In the genomic region with DNA sequence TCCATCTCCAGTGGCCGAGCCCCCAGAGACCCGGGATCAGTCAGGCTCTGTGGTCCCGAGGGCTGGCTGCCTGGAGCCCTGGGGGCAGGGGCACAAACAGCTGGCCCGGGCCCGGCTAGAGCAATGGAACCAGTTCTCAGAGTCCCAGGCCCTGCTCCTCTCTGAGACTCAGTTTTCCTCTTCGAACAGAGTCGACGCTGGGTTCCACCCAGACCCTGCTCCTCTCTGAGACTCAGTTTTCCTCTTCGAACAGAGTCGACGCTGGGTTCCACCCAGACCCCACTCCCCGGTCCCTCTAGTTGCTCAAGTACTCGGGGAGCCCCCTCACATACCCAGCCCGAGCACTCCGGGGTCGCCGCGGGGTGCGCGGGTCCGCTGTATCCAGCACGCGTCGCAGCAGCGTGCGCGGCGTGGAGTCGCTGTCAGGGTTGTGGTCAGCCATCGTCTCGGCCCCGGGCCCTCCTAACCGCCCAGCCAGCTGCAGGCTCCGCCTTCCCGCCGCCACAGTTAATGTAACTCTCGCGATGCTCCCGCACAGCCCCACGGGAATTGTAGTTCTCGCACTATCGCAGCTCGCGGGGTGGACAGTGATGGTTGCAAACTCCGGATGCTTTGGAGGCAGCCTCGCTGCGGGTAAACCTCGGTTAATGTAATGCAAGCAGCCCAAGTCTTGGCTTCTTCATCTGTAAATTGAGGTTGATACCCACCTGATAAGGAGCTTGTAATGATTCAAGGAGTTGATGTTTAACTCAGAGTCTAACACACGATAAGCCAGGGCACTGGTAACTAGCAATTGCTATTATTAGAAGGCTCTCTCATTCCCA, we compare ENCODE assay signal across 1 cellular context.
TF ChIP-seq lines count a peak whose summit lies in the region.

No MANE protein-coding gene starts in this region.

TF ChIP-seq in HepG2, 621 proteins besides CTCF, POLR2A, EP300 and RAD21 (continued from another document and continues in another):
- TF ChIP-seq, protein P1, sequence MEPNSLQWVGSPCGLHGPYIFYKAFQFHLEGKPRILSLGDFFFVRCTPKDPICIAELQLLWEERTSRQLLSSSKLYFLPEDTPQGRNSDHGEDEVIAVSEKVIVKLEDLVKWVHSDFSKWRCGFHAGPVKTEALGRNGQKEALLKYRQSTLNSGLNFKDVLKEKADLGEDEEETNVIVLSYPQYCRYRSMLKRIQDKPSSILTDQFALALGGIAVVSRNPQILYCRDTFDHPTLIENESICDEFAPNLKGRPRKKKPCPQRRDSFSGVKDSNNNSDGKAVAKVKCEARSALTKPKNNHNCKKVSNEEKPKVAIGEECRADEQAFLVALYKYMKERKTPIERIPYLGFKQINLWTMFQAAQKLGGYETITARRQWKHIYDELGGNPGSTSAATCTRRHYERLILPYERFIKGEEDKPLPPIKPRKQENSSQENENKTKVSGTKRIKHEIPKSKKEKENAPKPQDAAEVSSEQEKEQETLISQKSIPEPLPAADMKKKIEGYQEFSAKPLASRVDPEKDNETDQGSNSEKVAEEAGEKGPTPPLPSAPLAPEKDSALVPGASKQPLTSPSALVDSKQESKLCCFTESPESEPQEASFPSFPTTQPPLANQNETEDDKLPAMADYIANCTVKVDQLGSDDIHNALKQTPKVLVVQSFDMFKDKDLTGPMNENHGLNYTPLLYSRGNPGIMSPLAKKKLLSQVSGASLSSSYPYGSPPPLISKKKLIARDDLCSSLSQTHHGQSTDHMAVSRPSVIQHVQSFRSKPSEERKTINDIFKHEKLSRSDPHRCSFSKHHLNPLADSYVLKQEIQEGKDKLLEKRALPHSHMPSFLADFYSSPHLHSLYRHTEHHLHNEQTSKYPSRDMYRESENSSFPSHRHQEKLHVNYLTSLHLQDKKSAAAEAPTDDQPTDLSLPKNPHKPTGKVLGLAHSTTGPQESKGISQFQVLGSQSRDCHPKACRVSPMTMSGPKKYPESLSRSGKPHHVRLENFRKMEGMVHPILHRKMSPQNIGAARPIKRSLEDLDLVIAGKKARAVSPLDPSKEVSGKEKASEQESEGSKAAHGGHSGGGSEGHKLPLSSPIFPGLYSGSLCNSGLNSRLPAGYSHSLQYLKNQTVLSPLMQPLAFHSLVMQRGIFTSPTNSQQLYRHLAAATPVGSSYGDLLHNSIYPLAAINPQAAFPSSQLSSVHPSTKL (CRISPR knock-in tag; IDR thresholded peaks at IDR 0.05): peak; percentile 26; the same call in 1 of the 2 replicates
- TF ChIP-seq, protein P2, sequence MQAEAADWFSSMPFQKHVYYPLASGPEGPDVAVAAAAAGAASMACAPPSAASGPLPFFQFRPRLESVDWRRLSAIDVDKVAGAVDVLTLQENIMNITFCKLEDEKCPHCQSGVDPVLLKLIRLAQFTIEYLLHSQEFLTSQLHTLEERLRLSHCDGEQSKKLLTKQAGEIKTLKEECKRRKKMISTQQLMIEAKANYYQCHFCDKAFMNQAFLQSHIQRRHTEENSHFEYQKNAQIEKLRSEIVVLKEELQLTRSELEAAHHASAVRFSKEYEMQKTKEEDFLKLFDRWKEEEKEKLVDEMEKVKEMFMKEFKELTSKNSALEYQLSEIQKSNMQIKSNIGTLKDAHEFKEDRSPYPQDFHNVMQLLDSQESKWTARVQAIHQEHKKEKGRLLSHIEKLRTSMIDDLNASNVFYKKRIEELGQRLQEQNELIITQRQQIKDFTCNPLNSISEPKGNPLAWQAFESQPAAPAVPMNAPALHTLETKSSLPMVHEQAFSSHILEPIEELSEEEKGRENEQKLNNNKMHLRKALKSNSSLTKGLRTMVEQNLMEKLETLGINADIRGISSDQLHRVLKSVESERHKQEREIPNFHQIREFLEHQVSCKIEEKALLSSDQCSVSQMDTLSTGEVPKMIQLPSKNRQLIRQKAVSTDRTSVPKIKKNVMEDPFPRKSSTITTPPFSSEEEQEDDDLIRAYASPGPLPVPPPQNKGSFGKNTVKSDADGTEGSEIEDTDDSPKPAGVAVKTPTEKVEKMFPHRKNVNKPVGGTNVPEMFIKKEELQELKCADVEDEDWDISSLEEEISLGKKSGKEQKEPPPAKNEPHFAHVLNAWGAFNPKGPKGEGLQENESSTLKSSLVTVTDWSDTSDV (CRISPR knock-in tag; IDR thresholded peaks at IDR 0.05): peak; percentile 86; the same call in 1 of the 2 replicates
- TF ChIP-seq ZNF777 (CRISPR knock-in tag; IDR thresholded peaks at IDR 0.05) (peak; percentile 80), SCMH1 (CRISPR knock-in tag; IDR thresholded peaks at IDR 0.05; ENCODE audit: borderline replicate concordance) (no peak), FOXA1 (IDR thresholded peaks at IDR 0.05) (no peak), FOXA1 (CRISPR knock-in tag; IDR thresholded peaks at IDR 0.05) (no peak; the same call in 1 of the 2 replicates), KDM5B (CRISPR knock-in tag; IDR thresholded peaks at IDR 0.05; ENCODE audit: borderline replicate concordance) (peak; percentile 92), ZNF235 (CRISPR knock-in tag; IDR thresholded peaks at IDR 0.05; ENCODE audit: borderline replicate concordance) (no peak), SUZ12 (IDR thresholded peaks at IDR 0.05; ENCODE audit: low read depth, low read length) (peak; percentile 93), ZNF367 (CRISPR knock-in tag; IDR thresholded peaks at IDR 0.05; ENCODE audit: borderline replicate concordance) (0 out of 2 replicates have a peak, but pooled peaks have one; percentile 56), ZFP36 (IDR thresholded peaks at IDR 0.05; ENCODE audit: borderline replicate concordance, low read depth, low read length, partially characterized antibody) (no peak), ZNF468 (CRISPR knock-in tag; IDR thresholded peaks at IDR 0.05) (no peak), SIX1 (CRISPR knock-in tag; IDR thresholded peaks at IDR 0.05; ENCODE audit: borderline replicate concordance) (no peak; the same call in none of the 2 replicates), ZNF333 (CRISPR knock-in tag; IDR thresholded peaks at IDR 0.05; ENCODE audit: borderline replicate concordance) (0 out of 2 replicates have a peak, but pooled peaks have one; percentile 32), ZFP90 (CRISPR knock-in tag; IDR thresholded peaks at IDR 0.05; ENCODE audit: borderline replicate concordance) (peak; percentile 92), MAFF (IDR thresholded peaks at IDR 0.05; ENCODE audit: low read depth, low read length) (no peak), ZNF616 (CRISPR knock-in tag; IDR thresholded peaks at IDR 0.05; ENCODE audit: low read depth) (peak; percentile 76; the same call in 1 of the 2 replicates), ZNF546 (CRISPR knock-in tag; conservative IDR thresholded peaks at IDR 0.05) (0 out of 2 replicates have a peak, but pooled peaks have one; percentile 53), ZFP36L2 (CRISPR knock-in tag; IDR thresholded peaks at IDR 0.05) (no peak), SKI (IDR thresholded peaks at IDR 0.05; ENCODE audit: partially characterized antibody) (peak; percentile 11)
- TF ChIP-seq, protein P3, sequence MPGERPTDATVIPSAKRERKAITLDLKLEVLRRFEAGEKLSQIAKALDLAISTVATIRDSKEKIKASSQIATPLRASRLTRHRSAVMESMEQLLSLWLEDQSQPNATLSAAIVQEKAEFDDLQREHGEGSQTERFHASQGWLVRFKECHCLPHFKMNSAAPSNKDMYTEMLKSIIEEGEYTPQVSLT (CRISPR knock-in tag; IDR thresholded peaks at IDR 0.05; ENCODE audit: borderline replicate concordance, low read depth): peak; percentile 73; the same call in 1 of the 2 replicates
- TF ChIP-seq, protein P4, sequence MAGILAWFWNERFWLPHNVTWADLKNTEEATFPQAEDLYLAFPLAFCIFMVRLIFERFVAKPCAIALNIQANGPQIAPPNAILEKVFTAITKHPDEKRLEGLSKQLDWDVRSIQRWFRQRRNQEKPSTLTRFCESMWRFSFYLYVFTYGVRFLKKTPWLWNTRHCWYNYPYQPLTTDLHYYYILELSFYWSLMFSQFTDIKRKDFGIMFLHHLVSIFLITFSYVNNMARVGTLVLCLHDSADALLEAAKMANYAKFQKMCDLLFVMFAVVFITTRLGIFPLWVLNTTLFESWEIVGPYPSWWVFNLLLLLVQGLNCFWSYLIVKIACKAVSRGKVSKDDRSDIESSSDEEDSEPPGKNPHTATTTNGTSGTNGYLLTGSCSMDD (CRISPR knock-in tag; IDR thresholded peaks at IDR 0.05): 0 out of 2 replicates have a peak, but pooled peaks have one; percentile 53
- TF ChIP-seq, protein P5, sequence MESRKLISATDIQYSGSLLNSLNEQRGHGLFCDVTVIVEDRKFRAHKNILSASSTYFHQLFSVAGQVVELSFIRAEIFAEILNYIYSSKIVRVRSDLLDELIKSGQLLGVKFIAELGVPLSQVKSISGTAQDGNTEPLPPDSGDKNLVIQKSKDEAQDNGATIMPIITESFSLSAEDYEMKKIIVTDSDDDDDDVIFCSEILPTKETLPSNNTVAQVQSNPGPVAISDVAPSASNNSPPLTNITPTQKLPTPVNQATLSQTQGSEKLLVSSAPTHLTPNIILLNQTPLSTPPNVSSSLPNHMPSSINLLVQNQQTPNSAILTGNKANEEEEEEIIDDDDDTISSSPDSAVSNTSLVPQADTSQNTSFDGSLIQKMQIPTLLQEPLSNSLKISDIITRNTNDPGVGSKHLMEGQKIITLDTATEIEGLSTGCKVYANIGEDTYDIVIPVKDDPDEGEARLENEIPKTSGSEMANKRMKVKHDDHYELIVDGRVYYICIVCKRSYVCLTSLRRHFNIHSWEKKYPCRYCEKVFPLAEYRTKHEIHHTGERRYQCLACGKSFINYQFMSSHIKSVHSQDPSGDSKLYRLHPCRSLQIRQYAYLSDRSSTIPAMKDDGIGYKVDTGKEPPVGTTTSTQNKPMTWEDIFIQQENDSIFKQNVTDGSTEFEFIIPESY (CRISPR knock-in tag; IDR thresholded peaks at IDR 0.05): peak; percentile 49
- TF ChIP-seq, protein P6, sequence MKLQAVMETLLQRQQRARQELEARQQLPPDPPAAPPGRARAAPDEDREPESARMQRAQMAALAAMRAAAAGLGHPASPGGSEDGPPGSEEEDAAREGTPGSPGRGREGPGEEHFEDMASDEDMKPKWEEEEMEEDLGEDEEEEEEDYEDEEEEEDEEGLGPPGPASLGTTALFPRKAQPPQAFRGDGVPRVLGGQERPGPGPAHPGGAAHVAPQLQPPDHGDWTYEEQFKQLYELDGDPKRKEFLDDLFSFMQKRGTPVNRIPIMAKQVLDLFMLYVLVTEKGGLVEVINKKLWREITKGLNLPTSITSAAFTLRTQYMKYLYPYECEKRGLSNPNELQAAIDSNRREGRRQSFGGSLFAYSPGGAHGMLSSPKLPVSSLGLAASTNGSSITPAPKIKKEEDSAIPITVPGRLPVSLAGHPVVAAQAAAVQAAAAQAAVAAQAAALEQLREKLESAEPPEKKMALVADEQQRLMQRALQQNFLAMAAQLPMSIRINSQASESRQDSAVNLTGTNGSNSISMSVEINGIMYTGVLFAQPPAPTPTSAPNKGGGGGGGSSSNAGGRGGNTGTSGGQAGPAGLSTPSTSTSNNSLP (IDR thresholded peaks at IDR 0.05; ENCODE audit: low read depth, low read length): no peak
- TF ChIP-seq, protein P7, sequence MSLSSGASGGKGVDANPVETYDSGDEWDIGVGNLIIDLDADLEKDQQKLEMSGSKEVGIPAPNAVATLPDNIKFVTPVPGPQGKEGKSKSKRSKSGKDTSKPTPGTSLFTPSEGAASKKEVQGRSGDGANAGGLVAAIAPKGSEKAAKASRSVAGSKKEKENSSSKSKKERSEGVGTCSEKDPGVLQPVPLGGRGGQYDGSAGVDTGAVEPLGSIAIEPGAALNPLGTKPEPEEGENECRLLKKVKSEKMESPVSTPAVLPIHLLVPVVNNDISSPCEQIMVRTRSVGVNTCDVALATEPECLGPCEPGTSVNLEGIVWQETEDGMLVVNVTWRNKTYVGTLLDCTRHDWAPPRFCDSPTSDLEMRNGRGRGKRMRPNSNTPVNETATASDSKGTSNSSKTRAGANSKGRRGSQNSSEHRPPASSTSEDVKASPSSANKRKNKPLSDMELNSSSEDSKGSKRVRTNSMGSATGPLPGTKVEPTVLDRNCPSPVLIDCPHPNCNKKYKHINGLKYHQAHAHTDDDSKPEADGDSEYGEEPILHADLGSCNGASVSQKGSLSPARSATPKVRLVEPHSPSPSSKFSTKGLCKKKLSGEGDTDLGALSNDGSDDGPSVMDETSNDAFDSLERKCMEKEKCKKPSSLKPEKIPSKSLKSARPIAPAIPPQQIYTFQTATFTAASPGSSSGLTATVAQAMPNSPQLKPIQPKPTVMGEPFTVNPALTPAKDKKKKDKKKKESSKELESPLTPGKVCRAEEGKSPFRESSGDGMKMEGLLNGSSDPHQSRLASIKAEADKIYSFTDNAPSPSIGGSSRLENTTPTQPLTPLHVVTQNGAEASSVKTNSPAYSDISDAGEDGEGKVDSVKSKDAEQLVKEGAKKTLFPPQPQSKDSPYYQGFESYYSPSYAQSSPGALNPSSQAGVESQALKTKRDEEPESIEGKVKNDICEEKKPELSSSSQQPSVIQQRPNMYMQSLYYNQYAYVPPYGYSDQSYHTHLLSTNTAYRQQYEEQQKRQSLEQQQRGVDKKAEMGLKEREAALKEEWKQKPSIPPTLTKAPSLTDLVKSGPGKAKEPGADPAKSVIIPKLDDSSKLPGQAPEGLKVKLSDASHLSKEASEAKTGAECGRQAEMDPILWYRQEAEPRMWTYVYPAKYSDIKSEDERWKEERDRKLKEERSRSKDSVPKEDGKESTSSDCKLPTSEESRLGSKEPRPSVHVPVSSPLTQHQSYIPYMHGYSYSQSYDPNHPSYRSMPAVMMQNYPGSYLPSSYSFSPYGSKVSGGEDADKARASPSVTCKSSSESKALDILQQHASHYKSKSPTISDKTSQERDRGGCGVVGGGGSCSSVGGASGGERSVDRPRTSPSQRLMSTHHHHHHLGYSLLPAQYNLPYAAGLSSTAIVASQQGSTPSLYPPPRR (CRISPR knock-in tag; IDR thresholded peaks at IDR 0.05; ENCODE audit: borderline replicate concordance): peak; percentile 41; the same call in 1 of the 2 replicates
- TF ChIP-seq, protein P8, sequence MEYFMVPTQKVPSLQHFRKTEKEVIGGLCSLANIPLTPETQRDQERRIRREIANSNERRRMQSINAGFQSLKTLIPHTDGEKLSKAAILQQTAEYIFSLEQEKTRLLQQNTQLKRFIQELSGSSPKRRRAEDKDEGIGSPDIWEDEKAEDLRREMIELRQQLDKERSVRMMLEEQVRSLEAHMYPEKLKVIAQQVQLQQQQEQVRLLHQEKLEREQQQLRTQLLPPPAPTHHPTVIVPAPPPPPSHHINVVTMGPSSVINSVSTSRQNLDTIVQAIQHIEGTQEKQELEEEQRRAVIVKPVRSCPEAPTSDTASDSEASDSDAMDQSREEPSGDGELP (IDR thresholded peaks at IDR 0.05; ENCODE audit: borderline replicate concordance, low read depth): peak; percentile 77; the same call in 1 of the 2 replicates
- TF ChIP-seq, protein P9, sequence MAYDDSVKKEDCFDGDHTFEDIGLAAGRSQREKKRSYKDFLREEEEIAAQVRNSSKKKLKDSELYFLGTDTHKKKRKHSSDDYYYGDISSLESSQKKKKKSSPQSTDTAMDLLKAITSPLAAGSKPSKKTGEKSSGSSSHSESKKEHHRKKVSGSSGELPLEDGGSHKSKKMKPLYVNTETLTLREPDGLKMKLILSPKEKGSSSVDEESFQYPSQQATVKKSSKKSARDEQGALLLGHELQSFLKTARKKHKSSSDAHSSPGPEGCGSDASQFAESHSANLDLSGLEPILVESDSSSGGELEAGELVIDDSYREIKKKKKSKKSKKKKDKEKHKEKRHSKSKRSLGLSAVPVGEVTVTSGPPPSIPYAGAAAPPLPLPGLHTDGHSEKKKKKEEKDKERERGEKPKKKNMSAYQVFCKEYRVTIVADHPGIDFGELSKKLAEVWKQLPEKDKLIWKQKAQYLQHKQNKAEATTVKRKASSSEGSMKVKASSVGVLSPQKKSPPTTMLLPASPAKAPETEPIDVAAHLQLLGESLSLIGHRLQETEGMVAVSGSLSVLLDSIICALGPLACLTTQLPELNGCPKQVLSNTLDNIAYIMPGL (CRISPR knock-in tag; IDR thresholded peaks at IDR 0.05; ENCODE audit: borderline replicate concordance in 1 of 2, low read depth in 1 of 2): peak in 1 of 2 experiments; percentile 91; a peak in 3 of 4 replicates
- TF ChIP-seq, protein P10, sequence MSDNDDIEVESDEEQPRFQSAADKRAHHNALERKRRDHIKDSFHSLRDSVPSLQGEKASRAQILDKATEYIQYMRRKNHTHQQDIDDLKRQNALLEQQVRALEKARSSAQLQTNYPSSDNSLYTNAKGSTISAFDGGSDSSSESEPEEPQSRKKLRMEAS (IDR thresholded peaks at IDR 0.05): peak; percentile 95
- TF ChIP-seq, protein P11, sequence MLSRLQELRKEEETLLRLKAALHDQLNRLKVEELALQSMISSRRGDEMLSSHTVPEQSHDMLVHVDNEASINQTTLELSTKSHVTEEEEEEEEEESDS (CRISPR knock-in tag; IDR thresholded peaks at IDR 0.05; ENCODE audit: borderline replicate concordance): peak; percentile 38; the same call in 1 of the 2 replicates
